11 cellular contexts compared by ENCODE assay signal in genomic region chr2:39625927-39626270, GRCh38.
"Had no signal": no experiment of that assay in that cellular context is flagged by ENCODE, and none has a peak within 500 bp of the region (broad histone marks: within the 10 kb centered on the region; RNA-seq: fewer than 3 reads in every experiment).

No MANE protein-coding gene starts in this region.

- H3K36me3 ChIP-seq: heart left ventricle, left ventricle myocardium inferior, tibial nerve had no signal

- H3K4me3 ChIP-seq: heart left ventricle, left ventricle myocardium inferior, skin epidermis, tibial nerve had no signal

- H3K9me3 Mint-ChIP-seq: activated CD8-positive, alpha-beta T cell treated with anti-CD3 and anti-CD28 coated beads for 36 hours had no signal

- H3K9me3 ChIP-seq: heart left ventricle, left ventricle myocardium inferior, tibial nerve had no signal

- H3K4me3 Mint-ChIP-seq: activated CD8-positive, alpha-beta T cell treated with anti-CD3 and anti-CD28 coated beads for 36 hours had no signal

- H3K27ac ChIP-seq: heart left ventricle, left ventricle myocardium inferior, skin epidermis, tibial nerve had no signal

- H3K27ac Mint-ChIP-seq: activated CD8-positive, alpha-beta T cell treated with anti-CD3 and anti-CD28 coated beads for 36 hours had no signal

- H3K4me1 ChIP-seq: left ventricle myocardium inferior had no signal

- H3K27me3 ChIP-seq: heart left ventricle, tibial nerve had no signal

- DNase-seq: activated CD8-positive, alpha-beta memory T cell treated with anti-CD3 and anti-CD28 coated beads, Interleukin-2, amount 50 U/mL, for 48 hours; activated CD8-positive, alpha-beta T cell treated with anti-CD3 and anti-CD28 coated beads for 36 hours; activated naive CD4-positive, alpha-beta T cell; foreskin melanocyte; heart left ventricle; islet precursor cell; left ventricle myocardium inferior; posterior cingulate gyrus; T-helper 9 cell had no signal

- ATAC-seq: activated CD8-positive, alpha-beta T cell treated with anti-CD3 and anti-CD28 coated beads for 36 hours had no signal
